ENCODE assay signal across 30 cellular contexts in genomic region chr5:25094219-25094618, GRCh38.
"Had no signal": no experiment of that assay in that cellular context is flagged by ENCODE, and none has a peak within 500 bp of the region (broad histone marks: within the 10 kb centered on the region; RNA-seq: fewer than 3 reads in every experiment).

No MANE protein-coding gene starts in this region.

- H3K9me3 ChIP-seq: gastroesophageal sphincter, right lobe of liver, suprapubic skin, vagina had no signal

- H3K27me3 Mint-ChIP-seq: memory B cell; naive B cell; progenitor cell of endocrine pancreas; stimulated activated naive CD8-positive, alpha-beta T cell treated with anti-CD3 and anti-CD28 coated beads, Interleukin-15, amount 100 ng/mL, for 72 hours had no signal

- FAIRE-seq: colon, keratinocyte had no signal

- H3K4me1 ChIP-seq: foreskin keratinocyte, gastroesophageal sphincter, heart left ventricle, neural progenitor cell, parathyroid adenoma, right lobe of liver, suprapubic skin, vagina had no signal

- H3K9me3 Mint-ChIP-seq: memory B cell, mesothelial cell of epicardium, nephron, neural progenitor cell had no signal

- H3K4me2 ChIP-seq: hepatocyte, neural progenitor cell, smooth muscle cell had no signal

- H3K36me3 ChIP-seq: gastroesophageal sphincter, heart left ventricle, neural progenitor cell, right lobe of liver, suprapubic skin, vagina had no signal

- H3K9ac ChIP-seq: neural progenitor cell, parathyroid adenoma had no signal

- H2AFZ ChIP-seq: hepatocyte, neural progenitor cell, parathyroid adenoma had no signal

- H3K36me3 Mint-ChIP-seq: memory B cell, mesothelial cell of epicardium, naive B cell, neural progenitor cell had no signal

- ATAC-seq: esophagus mucosa; foreskin keratinocyte; gastroesophageal sphincter; heart left ventricle; mucosa of descending colon; right lobe of liver; stimulated activated naive CD8-positive, alpha-beta T cell treated with anti-CD3 and anti-CD28 coated beads, Interleukin-15, amount 100 ng/mL, for 72 hours had no signal

- H3K27ac ChIP-seq: dorsolateral prefrontal cortex, epithelial cell of prostate, foreskin keratinocyte, gastroesophageal sphincter, heart left ventricle, hepatocyte, neural progenitor cell, parathyroid adenoma, right lobe of liver, suprapubic skin, vagina had no signal

- H3K4me3 ChIP-seq: dorsolateral prefrontal cortex, gastroesophageal sphincter, heart left ventricle, hepatocyte, lung, mucosa of descending colon, neural progenitor cell, right lobe of liver, smooth muscle cell, suprapubic skin, vagina had no signal

- H3K4me1 Mint-ChIP-seq: memory B cell; mesothelial cell of epicardium; naive B cell; nephron; neural progenitor cell; stimulated activated naive CD8-positive, alpha-beta T cell treated with anti-CD3 and anti-CD28 coated beads, Interleukin-15, amount 100 ng/mL, for 72 hours had no signal

- H3K27me3 ChIP-seq: dorsolateral prefrontal cortex, foreskin keratinocyte, gastroesophageal sphincter, heart left ventricle, hepatocyte, neural progenitor cell, right lobe of liver, suprapubic skin, vagina had no signal

- H3K27ac Mint-ChIP-seq: memory B cell; mesothelial cell of epicardium; naive B cell; nephron; neural progenitor cell; progenitor cell of endocrine pancreas; stimulated activated naive CD8-positive, alpha-beta T cell treated with anti-CD3 and anti-CD28 coated beads, Interleukin-15, amount 100 ng/mL, for 72 hours had no signal

- H3K4me3 Mint-ChIP-seq: memory B cell; mesothelial cell of epicardium; naive B cell; nephron; neural progenitor cell; stimulated activated naive CD8-positive, alpha-beta T cell treated with anti-CD3 and anti-CD28 coated beads, Interleukin-15, amount 100 ng/mL, for 72 hours had no signal

- DNase-seq: dorsolateral prefrontal cortex; effector CD4-positive, alpha-beta T cell; foreskin keratinocyte; heart left ventricle; mucosa of descending colon; naive B cell; right lobe of liver; stimulated activated CD4-positive, alpha-beta T cell treated with anti-CD3 and anti-CD28 coated beads, Interleukin-12 subunit alpha, Interleukin-12 subunit beta, amount 100 ng/mL, for 4 hours; stimulated activated CD4-positive, alpha-beta T cell treated with anti-CD3 and anti-CD28 coated beads, Interleukin-1b, Interleukin-23, amount 100 ng/mL, for 48 hours; stimulated activated CD4-positive, alpha-beta T cell treated with anti-CD3 and anti-CD28 coated beads, Interleukin-4, amount 100 ng/mL, for 1 hour; stimulated activated CD8-positive, alpha-beta memory T cell treated with anti-CD3 and anti-CD28 coated beads, Interleukin-4, amount 100 ng/mL, for 48 hours; stimulated activated naive CD4-positive, alpha-beta T cell; stimulated activated naive CD8-positive, alpha-beta T cell treated with anti-CD3 and anti-CD28 coated beads, Interleukin-15, amount 100 ng/mL, for 72 hours; trophoblast cell had no signal

- H3K79me2 ChIP-seq: hepatocyte, parathyroid adenoma had no signal
